Comparison of ENCODE assay signal across 10 cellular contexts in genomic region chr4:40918330-40918729, GRCh38.
DNase-seq lines count a peak whose midpoint lies in the region; ATAC-seq lines count a peak whose summit lies in the region.
"Had no signal": no experiment of that assay in that cellular context is flagged by ENCODE, and none has a peak within 500 bp of the region (broad histone marks: within the 10 kb centered on the region; RNA-seq: fewer than 3 reads in every experiment).

No MANE protein-coding gene starts in this region.

- no peaks in the 10 kb centered on the region for H3K9me3 ChIP-seq in adipocyte (ENCODE audit: control insufficient read depth, low read length)
- H3K9me3 ChIP-seq: SJSA1 had no signal

- peaks cover 41% of the 10 kb centered on the region for H3K4me1 ChIP-seq in adipocyte (ENCODE audit: control insufficient read depth, insufficient read depth, low read length)
- H3K4me1 ChIP-seq: SJSA1 had no signal

- H3K4me3 ChIP-seq in adipocyte (ENCODE audit: low read length): no peak overlapping the region
- H3K4me3 ChIP-seq: SJSA1 had no signal

- DNase-seq in Right ventricle myocardium inferior (ENCODE audit: missing footprints) (no peak), cardiac septum (ENCODE audit: low spot score) (no peak), adipocyte (ENCODE audit: low read depth) (peak; percentile 92), hepatic stellate cell (ENCODE audit: low spot score) (peak; percentile 77), NCI-H226 (no peak), cortex of kidney (lab: John Stamatoyannopoulos, UW) (no peak), SHP77 (lab: John Stamatoyannopoulos, UW) (no peak)
- DNase-seq in activated effector memory CD4-positive, alpha-beta T cell treated with Interleukin-2 at 50 U/mL for 16 hours: no peak

- intact Hi-C loops in Right ventricle myocardium inferior (cut with DNase I) (loop anchor here (5.0 kb wide), 1 partner anchor 176 kb away; no protein-coding TSS in a partner anchor), cardiac septum (cut with DNase I) (loop anchor here (5.0 kb wide), 1 partner anchor 76 kb away; no protein-coding TSS in a partner anchor)

- H3K9ac ChIP-seq in adipocyte (ENCODE audit: low read length): no peak overlapping the region

- H3K36me3 ChIP-seq in adipocyte (ENCODE audit: control insufficient read depth, insufficient read depth, low read length, severe bottlenecking): no peaks in the 10 kb centered on the region
- H3K36me3 ChIP-seq: SJSA1 had no signal

- ATAC-seq in Right ventricle myocardium inferior: peak; percentile 86
- ATAC-seq: activated T-helper 17 cell treated with anti-CD3 and anti-CD28 coated beads, Interleukin-2, amount 50 U/mL, for 72 hours had no signal

- no peaks in the 10 kb centered on the region for H3K27me3 ChIP-seq in adipocyte (replicated peaks; ENCODE audit: control insufficient read depth, insufficient read depth, low read length)
- H3K27me3 ChIP-seq: SJSA1 had no signal

Comparison
In these comparisons a context has a peak if more than half of its experiments do, and no peak if none do; other contexts are left out.
1. DNase-seq: peak in adipocyte (single experiment) and hepatic stellate cell (single experiment); none in Right ventricle myocardium inferior (single experiment), cardiac septum (single experiment), activated effector memory CD4-positive, alpha-beta T cell treated with Interleukin-2 at 50 U/mL for 16 hours (single experiment), NCI-H226 (single experiment), cortex of kidney (single experiment) and SHP77 (0 of 2).